In genomic region chr4:13285336-13285735, GRCh38 we compare ENCODE assay signal across 31 cellular contexts.
"Had no signal": no experiment of that assay in that cellular context is flagged by ENCODE, and none has a peak within 500 bp of the region (broad histone marks: within the 10 kb centered on the region; RNA-seq: fewer than 3 reads in every experiment).

No MANE protein-coding gene starts in this region.

- H3K4me1 ChIP-seq: breast epithelium had no signal

- H3K4me3 Mint-ChIP-seq: activated B cell treated with CpG ODN at 0.5 μM for 24 hours; activated CD4-positive, alpha-beta T cell treated with anti-CD3 and anti-CD28 coated beads, Interleukin-2, amount 10 ng/mL, durations not matched to agents 24 days and 14 days; activated CD8-positive, alpha-beta T cell treated with anti-CD3 and anti-CD28 coated beads for 36 hours; activated naive CD4-positive, alpha-beta T cell treated with anti-CD3 and anti-CD28 coated beads, Interleukin-2, amount 10 ng/mL, durations not matched to agents 7 days and 5 days; activated naive CD8-positive, alpha-beta T cell treated with anti-CD3 and anti-CD28 coated beads for 36 hours; activated T-cell treated with anti-CD3 and anti-CD28 coated beads, Interleukin-2, amount 50 U/mL, for 72 hours; T-cell had no signal

- DNase-seq: activated B cell treated with CpG ODN at 0.5 μM for 24 hours; activated CD4-positive, alpha-beta T cell treated with anti-CD3 and anti-CD28 coated beads for 1 hour; activated CD4-positive, alpha-beta T cell treated with anti-CD3 and anti-CD28 coated beads, Interleukin-2, amount 10 ng/mL, durations not matched to agents 24 days and 14 days; activated CD8-positive, alpha-beta memory T cell treated with anti-CD3 and anti-CD28 coated beads, Interleukin-2, amount 50 U/mL, for 4 hours; activated CD8-positive, alpha-beta T cell treated with anti-CD3 and anti-CD28 coated beads for 36 hours; activated gamma-delta T cell treated with Interleukin-2 at 50 U/mL for 16 hours; activated naive CD4-positive, alpha-beta T cell treated with anti-CD3 and anti-CD28 coated beads, Interleukin-2, amount 10 ng/mL, durations not matched to agents 7 days and 5 days; activated naive CD8-positive, alpha-beta T cell treated with anti-CD3 and anti-CD28 coated beads for 36 hours; activated T-cell treated with anti-CD3 and anti-CD28 coated beads, Interleukin-2, amount 50 U/mL, for 72 hours; anterior cingulate cortex; caudate nucleus; Karpas-422; NCI-H1092; NCI-H1417 treated with DMSO at 0.1 percent for 48 hours; NCI-H1694; NCI-H2029; NCI-H2107; NCI-H345; NCI-H510A; NCI-H69; NK-92 treated with Interleukin-12 subunit alpha and Interleukin-12 subunit beta, amount 100 ng/mL, for 24 hours; OCI-M1; RPMI8226; T-cell; T1000 had no signal

- H3K27me3 Mint-ChIP-seq: activated B cell treated with CpG ODN at 0.5 μM for 24 hours; activated CD4-positive, alpha-beta T cell treated with anti-CD3 and anti-CD28 coated beads, Interleukin-2, amount 10 ng/mL, durations not matched to agents 24 days and 14 days; activated CD8-positive, alpha-beta T cell treated with anti-CD3 and anti-CD28 coated beads for 36 hours; activated naive CD4-positive, alpha-beta T cell treated with anti-CD3 and anti-CD28 coated beads, Interleukin-2, amount 10 ng/mL, durations not matched to agents 7 days and 5 days; activated naive CD8-positive, alpha-beta T cell treated with anti-CD3 and anti-CD28 coated beads for 36 hours; T-cell had no signal

- H3K27ac Mint-ChIP-seq: activated B cell treated with CpG ODN at 0.5 μM for 24 hours; activated CD4-positive, alpha-beta T cell treated with anti-CD3 and anti-CD28 coated beads, Interleukin-2, amount 10 ng/mL, durations not matched to agents 24 days and 14 days; activated CD8-positive, alpha-beta T cell treated with anti-CD3 and anti-CD28 coated beads for 36 hours; activated naive CD4-positive, alpha-beta T cell treated with anti-CD3 and anti-CD28 coated beads, Interleukin-2, amount 10 ng/mL, durations not matched to agents 7 days and 5 days; activated naive CD8-positive, alpha-beta T cell treated with anti-CD3 and anti-CD28 coated beads for 36 hours; activated T-cell treated with anti-CD3 and anti-CD28 coated beads, Interleukin-2, amount 50 U/mL, for 72 hours; activated T-helper 2 cell treated with anti-CD3 and anti-CD28 coated beads, Interferon-gamma antibody, Interleukin-2, Interleukin-4, amounts not matched to agents 10 μg/mL and 5 μg/mL and 100 μg/mL, durations not matched to agents 14 hours and 24 hours and 36 hours; T-cell had no signal

- H3K4me3 ChIP-seq: breast epithelium, K562, SK-N-MC had no signal

- H3K36me3 Mint-ChIP-seq: activated naive CD4-positive, alpha-beta T cell treated with anti-CD3 and anti-CD28 coated beads, Interleukin-2, amount 10 ng/mL, durations not matched to agents 7 days and 5 days had no signal

- H3K27ac ChIP-seq: breast epithelium, SK-N-MC had no signal

- H3K4me1 Mint-ChIP-seq: activated B cell treated with CpG ODN at 0.5 μM for 24 hours; activated CD4-positive, alpha-beta T cell treated with anti-CD3 and anti-CD28 coated beads, Interleukin-2, amount 10 ng/mL, durations not matched to agents 24 days and 14 days; activated naive CD4-positive, alpha-beta T cell treated with anti-CD3 and anti-CD28 coated beads, Interleukin-2, amount 10 ng/mL, durations not matched to agents 7 days and 5 days; activated naive CD8-positive, alpha-beta T cell treated with anti-CD3 and anti-CD28 coated beads for 36 hours; T-cell had no signal

- H3K36me3 ChIP-seq: breast epithelium had no signal

- ATAC-seq: activated CD8-positive, alpha-beta T cell treated with anti-CD3 and anti-CD28 coated beads for 36 hours; activated T-cell treated with anti-CD3 and anti-CD28 coated beads, Interleukin-2, amount 50 U/mL, for 72 hours; K562; Panc1; Right ventricle myocardium inferior; T-cell had no signal

- H3K27me3 ChIP-seq: breast epithelium had no signal
